11 cellular contexts compared by ENCODE assay signal in genomic region chr6:118574051-118574865, GRCh38. TPM values are rescaled to one million over a fixed set of nuclear protein-coding genes. Genes with fewer than 3 reads are reported as not detected.
DNase-seq lines count a peak whose midpoint lies in the region; ATAC-seq, FAIRE-seq and TF ChIP-seq lines count a peak whose summit lies in the region.
"Had no signal": no experiment of that assay in that cellular context is flagged by ENCODE, and none has a peak within 500 bp of the region (broad histone marks: within the 10 kb centered on the region; RNA-seq: fewer than 3 reads in every experiment).

No MANE protein-coding gene starts in this region.

- H3K27me3 Mint-ChIP-seq in GM23338 (ENCODE audit: insufficient read depth, low read depth, poor library complexity): peaks cover 1% of the 10 kb centered on the region
- no peaks in the 10 kb centered on the region for H3K27me3 Mint-ChIP-seq in activated T-helper 17 cell treated with anti-CD3 and anti-CD28 coated beads, Interleukin-2, amount 50 U/mL, for 72 hours

- H2AFZ ChIP-seq in GM23338 (no peak overlapping the region), hepatocyte (no peak overlapping the region)

- no peak overlapping the region for H3K4me3 Mint-ChIP-seq in GM23338
- peak overlapping the region; percentile 26 for H3K4me3 Mint-ChIP-seq in activated T-helper 17 cell treated with anti-CD3 and anti-CD28 coated beads, Interleukin-2, amount 50 U/mL, for 72 hours

- no peaks in the 10 kb centered on the region for H3K9me2 ChIP-seq in GM23338 (ENCODE audit: insufficient read depth)
- no peaks in the 10 kb centered on the region for H3K9me2 ChIP-seq in hepatocyte (replicated peaks; ENCODE audit: insufficient read depth)

- peaks cover 62% of the 10 kb centered on the region for H3K9me3 Mint-ChIP-seq in GM23338
- peaks cover 11% of the 10 kb centered on the region for H3K9me3 Mint-ChIP-seq in activated T-helper 17 cell treated with anti-CD3 and anti-CD28 coated beads, Interleukin-2, amount 50 U/mL, for 72 hours

- FAIRE-seq in kidney (lab: Jason Lieb, UNC): no peak

- H3K4me1 ChIP-seq in BLaER1 (no peaks in the 10 kb centered on the region), GM23338 (ENCODE audit: insufficient read depth) (no peaks in the 10 kb centered on the region), hepatocyte (ENCODE audit: insufficient read depth) (peaks cover 6% of the 10 kb centered on the region), kidney (ENCODE audit: control insufficient read depth in 1 of 2, insufficient read depth in 1 of 2, low read depth in 1 of 2, low read length in 2 of 2) (no peaks in the 10 kb centered on the region)

- H3K36me3 ChIP-seq in BLaER1: peaks cover 15% of the 10 kb centered on the region
- H3K36me3 ChIP-seq in GM23338 (ENCODE audit: insufficient read depth): peaks cover 33% of the 10 kb centered on the region
- no peaks in the 10 kb centered on the region for H3K36me3 ChIP-seq in hepatocyte (replicated peaks; ENCODE audit: insufficient read depth, low read depth)
- no peaks in the 10 kb centered on the region for H3K36me3 ChIP-seq in kidney (ENCODE audit: control insufficient read depth in 1 of 2, insufficient read depth in 2 of 2, low read length in 2 of 2)

- no peak overlapping the region for H3K27ac ChIP-seq in BLaER1
- H3K27ac ChIP-seq in GM23338 (ENCODE audit: low read depth): no peak overlapping the region
- H3K27ac ChIP-seq in hepatocyte: peak overlapping the region; percentile 92
- no peak overlapping the region for H3K27ac ChIP-seq in kidney (ENCODE audit: low read depth in 2 of 2, low read length in 2 of 2)
- H3K27ac ChIP-seq: HL-60 had no signal

- no peaks in the 10 kb centered on the region for H3K27me3 ChIP-seq in BLaER1
- no peaks in the 10 kb centered on the region for H3K27me3 ChIP-seq in GM23338 (ENCODE audit: insufficient read depth)
- no peaks in the 10 kb centered on the region for H3K27me3 ChIP-seq in hepatocyte

- peak; percentile 46 for DNase-seq in GM23338 (ENCODE audit: low spot score)
- peak; percentile 83 for DNase-seq in hepatocyte (ENCODE audit: low spot score)
- DNase-seq in central memory CD4-positive, alpha-beta T cell: no peak
- DNase-seq in kidney: no peak
- no peak for DNase-seq in NCI-H128 (lab: John Stamatoyannopoulos, UW; ENCODE audit: unreplicated experiment)
- no peak for DNase-seq in activated T-cell treated with anti-CD3 and anti-CD28 coated beads, Interleukin-2, amount 50 U/mL, for 48 hours
- DNase-seq: activated CD4-positive, alpha-beta T cell treated with anti-CD3 and anti-CD28 coated beads, Interleukin-2, amount 50 U/mL, for 4 hours; NCI-H2029 treated with DMSO at 0.1 percent for 48 hours had no signal

- ATAC-seq in GM23338: no peak
- ATAC-seq in activated T-helper 17 cell treated with anti-CD3 and anti-CD28 coated beads, Interleukin-2, amount 50 U/mL, for 72 hours (replicated peaks): peak; percentile 62

- H3K79me2 ChIP-seq in GM23338 (replicated peaks; ENCODE audit: insufficient read depth): peaks cover 5% of the 10 kb centered on the region; the same call in 1 of the 2 replicates
- H3K79me2 ChIP-seq in hepatocyte: peaks cover 79% of the 10 kb centered on the region

- no peak for TF ChIP-seq CTCF in GM23338 (conservative IDR thresholded peaks at IDR 0.05; ENCODE audit: low read depth in 2 of 2)
- TF ChIP-seq CTCF in hepatocyte (IDR thresholded peaks at IDR 0.05; ENCODE audit: poor library complexity): peak; percentile 10
- TF ChIP-seq CTCF in kidney (IDR thresholded peaks at IDR 0.05; ENCODE audit: borderline replicate concordance, extremely low read depth, insufficient read depth): no peak

- WGBS in hepatocyte (ENCODE audit: low lambda C conversion rate, missing lambda C conversion rate): 43% methylated on average over 13 of the region's 13 CpGs

- H3K9ac ChIP-seq in BLaER1 (no peak overlapping the region), kidney (ENCODE audit: low read length in 2 of 2) (no peak overlapping the region)

- H3K4me1 Mint-ChIP-seq in GM23338: no peaks in the 10 kb centered on the region
- peaks cover 15% of the 10 kb centered on the region for H3K4me1 Mint-ChIP-seq in activated T-helper 17 cell treated with anti-CD3 and anti-CD28 coated beads, Interleukin-2, amount 50 U/mL, for 72 hours

- H4K20me1 ChIP-seq in BLaER1 (no peaks in the 10 kb centered on the region), GM23338 (replicated peaks; ENCODE audit: insufficient read depth) (no peaks in the 10 kb centered on the region), hepatocyte (ENCODE audit: insufficient read depth, poor library complexity, severe bottlenecking) (peaks cover 8% of the 10 kb centered on the region)

- peaks cover 57% of the 10 kb centered on the region for H3K9me3 ChIP-seq in BLaER1
- no peaks in the 10 kb centered on the region for H3K9me3 ChIP-seq in hepatocyte (ENCODE audit: low read depth)
- H3K9me3 ChIP-seq in kidney (ENCODE audit: control insufficient read depth in 1 of 2, low read length in 2 of 2): peaks cover 5 to 20% of the 10 kb centered on the region in 2 donors

- H3K4me2 ChIP-seq in BLaER1: no peak overlapping the region
- no peak overlapping the region for H3K4me2 ChIP-seq in GM23338
- H3K4me2 ChIP-seq in hepatocyte: peak overlapping the region; percentile 72

- 0 out of 2 replicates have a peak overlapping the region, but pooled peaks have one; percentile 10 for H3K27ac Mint-ChIP-seq in GM23338
- peak overlapping the region; percentile 76 for H3K27ac Mint-ChIP-seq in activated T-helper 17 cell treated with anti-CD3 and anti-CD28 coated beads, Interleukin-2, amount 50 U/mL, for 72 hours

- peaks cover 60% of the 10 kb centered on the region for H3K36me3 Mint-ChIP-seq in GM23338 (ENCODE audit: low read depth)
- H3K36me3 Mint-ChIP-seq in activated T-helper 17 cell treated with anti-CD3 and anti-CD28 coated beads, Interleukin-2, amount 50 U/mL, for 72 hours (ENCODE audit: low read depth): peaks cover 59% of the 10 kb centered on the region

- intact Hi-C loops in kidney (cut with DNase I): no loop called here

- H3K4me3 ChIP-seq in BLaER1 (0 out of 2 replicates have a peak overlapping the region, but pooled peaks have one; percentile 13), GM23338 (no peak overlapping the region), hepatocyte (peak overlapping the region; percentile 14), kidney (ENCODE audit: low read length in 2 of 2) (no peak overlapping the region)

- no peaks in the 10 kb centered on the region for H3F3A ChIP-seq in GM23338 (replicated peaks; ENCODE audit: low read depth)

TF ChIP-seq in GM23338, 12 proteins besides CTCF, POLR2A, EP300 and RAD21 (continues in another document):
- TF ChIP-seq, protein P1, sequence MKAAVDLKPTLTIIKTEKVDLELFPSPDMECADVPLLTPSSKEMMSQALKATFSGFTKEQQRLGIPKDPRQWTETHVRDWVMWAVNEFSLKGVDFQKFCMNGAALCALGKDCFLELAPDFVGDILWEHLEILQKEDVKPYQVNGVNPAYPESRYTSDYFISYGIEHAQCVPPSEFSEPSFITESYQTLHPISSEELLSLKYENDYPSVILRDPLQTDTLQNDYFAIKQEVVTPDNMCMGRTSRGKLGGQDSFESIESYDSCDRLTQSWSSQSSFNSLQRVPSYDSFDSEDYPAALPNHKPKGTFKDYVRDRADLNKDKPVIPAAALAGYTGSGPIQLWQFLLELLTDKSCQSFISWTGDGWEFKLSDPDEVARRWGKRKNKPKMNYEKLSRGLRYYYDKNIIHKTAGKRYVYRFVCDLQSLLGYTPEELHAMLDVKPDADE (IDR thresholded peaks at IDR 0.05): no peak
- TF ChIP-seq CREB1 (CRISPR knock-in tag; IDR thresholded peaks at IDR 0.05; ENCODE audit: low read depth) (no peak), STAT1 (IDR thresholded peaks at IDR 0.05; ENCODE audit: unreplicated experiment) (no peak), NANOG (IDR thresholded peaks at IDR 0.05; ENCODE audit: borderline replicate concordance) (no peak)

RNA-seq across cellular contexts. Expression of gene PLN, which starts 26.2 kb away (rescaled TPM):
- total RNA-seq in GM23338 (2014; rRNA removed; shearing (Covaris generic)): not detected in 2 replicates
- polyA plus RNA-seq in GM23338 (2016; fragmentation: Nextera tagmentation; extraction: Ambion mirVana) (0.10 TPM in 1 of 2 replicates, not detected in the other), hepatocyte (0.40 and 0.69 TPM in 2 replicates), kidney (ENCODE audit: insufficient read depth, low read depth, low replicate concordance) (22.7 TPM)
- total RNA-seq in activated T-helper 17 cell treated with anti-CD3 and anti-CD28 coated beads, Interleukin-2, amount 50 U/mL, for 72 hours: under 1 TPM; 0.16 to 0.52 TPM
- total RNA-seq in hepatocyte (0.80 TPM in 1 of 2 replicates, not detected in the other), kidney (47.2 TPM)

Comparison
In these comparisons a context has a peak if more than half of its experiments do, and no peak if none do; other contexts are left out.
1. H3K4me3 ChIP-seq: peak in BLaER1 (single experiment) and hepatocyte (single experiment); none in GM23338 (single experiment) and kidney (0 of 2).
2. DNase-seq: peak in GM23338 (single experiment) and hepatocyte (single experiment); none in central memory CD4-positive, alpha-beta T cell (single experiment), kidney (single experiment), NCI-H128 (single experiment) and activated T-cell treated with anti-CD3 and anti-CD28 coated beads, Interleukin-2, amount 50 U/mL, for 48 hours (0 of 2).
3. RNA of gene PLN, which starts 26.2 kb away (total RNA-seq): 47.2 TPM in kidney (single experiment); 0.80 TPM in hepatocyte, 0.16 to 0.52 TPM in activated T-helper 17 cell treated with anti-CD3 and anti-CD28 coated beads, Interleukin-2, amount 50 U/mL, for 72 hours and not detected in GM23338; every median in the first group is over 10 times any median in the second.